In the genomic region with DNA sequence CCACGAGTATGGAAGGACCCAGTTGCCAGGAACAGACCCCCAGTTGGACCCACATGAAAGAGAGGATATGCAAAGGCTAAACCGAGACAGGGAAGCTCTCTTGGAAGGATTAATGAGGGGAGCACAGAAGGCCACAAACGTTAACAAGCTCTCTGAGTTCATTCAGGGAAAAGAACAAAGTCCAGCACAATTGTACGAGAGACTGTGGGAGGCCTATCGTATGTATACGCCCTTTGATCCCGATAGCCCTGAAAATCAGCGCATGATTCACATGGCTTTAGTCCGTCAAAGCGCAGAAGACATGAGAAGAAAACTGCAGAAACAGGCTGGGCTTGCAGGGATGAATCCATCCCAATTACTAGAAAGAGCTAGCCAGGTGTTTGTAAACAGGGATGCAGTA, we compare ENCODE assay signal across 4 cellular contexts. TPM values are rescaled to one million over a fixed set of nuclear protein-coding genes. Genes with fewer than 3 reads are reported as not detected.
"Had no signal": no experiment of that assay in that cellular context is flagged by ENCODE, and none has a peak within 500 bp of the region (broad histone marks: within the 10 kb centered on the region; RNA-seq: fewer than 3 reads in every experiment).

No MANE protein-coding gene starts in this region.

RNA-seq across cellular contexts. Expression of gene DEFB131A, which starts 8.0 kb away (rescaled TPM):
- total RNA-seq: LHCN-M2, M059J, MCF 10A, NCI-H460 had no signal
